ENCODE assay signal across 8 cellular contexts in the genomic region with DNA sequence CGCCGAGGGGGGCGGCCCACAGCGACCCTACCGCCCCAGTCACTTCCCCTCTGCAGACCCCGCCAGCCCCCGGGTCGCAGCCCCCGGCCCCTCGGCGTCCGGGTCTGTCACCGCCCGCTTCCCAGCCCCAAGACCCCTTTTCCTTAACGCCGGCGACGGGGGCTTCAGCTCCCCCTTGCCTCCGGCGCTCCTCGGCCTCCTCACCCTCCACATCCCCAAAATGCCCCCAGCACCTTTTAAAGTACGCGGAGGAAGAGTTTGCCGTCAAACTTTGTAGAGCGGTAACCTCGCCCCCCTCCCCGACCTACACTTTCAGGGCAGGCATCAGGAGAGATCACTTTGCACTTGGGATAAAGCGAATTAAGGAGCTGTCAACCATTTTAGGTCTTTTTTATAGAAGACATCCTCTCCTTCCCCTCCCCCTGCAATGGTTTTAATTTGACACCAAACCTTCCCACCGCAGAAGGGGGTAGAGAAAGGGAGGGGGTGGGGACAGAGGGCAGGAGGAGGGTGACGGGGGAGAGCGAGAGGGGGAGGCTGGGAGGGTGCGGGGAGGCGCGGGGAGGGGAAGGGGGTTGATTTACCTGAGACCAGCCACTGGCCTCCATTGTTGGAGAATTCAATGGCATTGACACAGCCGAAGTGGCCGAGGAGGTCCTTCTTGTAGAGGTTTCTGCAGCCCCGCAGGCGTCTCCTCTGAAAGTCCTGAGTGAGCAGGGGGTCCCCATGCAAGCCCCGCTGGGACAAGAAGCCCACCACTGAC. TPM values are rescaled to one million over a fixed set of nuclear protein-coding genes. Genes with fewer than 3 reads are reported as not detected.
A peak's percentile ranks its signal among the peaks of the same experiment; 100 is the strongest.
DNase-seq lines count a peak whose midpoint lies in the region; ATAC-seq and TF ChIP-seq lines count a peak whose summit lies in the region.

No MANE protein-coding gene starts in this region.

- no peaks in the 10 kb centered on the region for H3K36me3 ChIP-seq in body of pancreas (replicated peaks in 1 of 2; ENCODE audit: insufficient read depth in 1 of 2, low read depth in 2 of 2)
- H3K36me3 ChIP-seq in smooth muscle cell (ENCODE audit: low read depth) = no peaks in the 10 kb centered on the region

- H3F3A ChIP-seq in smooth muscle cell (ENCODE audit: low read depth) = peaks cover 4% of the 10 kb centered on the region

- peak overlapping the region; percentile 96 for H3K9ac ChIP-seq in smooth muscle cell (ENCODE audit: low read depth)

- peaks cover 50% of the 10 kb centered on the region for H3K79me2 ChIP-seq in smooth muscle cell (ENCODE audit: low read depth)

- TF ChIP-seq CTCF in body of pancreas (IDR thresholded peaks at IDR 0.05) = no peak
- TF ChIP-seq CTCF in smooth muscle cell (IDR thresholded peaks at IDR 0.05; ENCODE audit: borderline replicate concordance, insufficient read depth, poor library complexity, severe bottlenecking) = no peak

- DNase-seq in NCI-H345 (lab: John Stamatoyannopoulos, UW) (peak; percentile 65), NCI-H345 treated with DMSO at 0.1 percent for 48 hours (lab: John Stamatoyannopoulos, UW; ENCODE audit: unreplicated experiment) (no peak), T follicular helper cell (ENCODE audit: low read depth) (peak; percentile 38), body of pancreas (peak; percentile 19 to 46 (median 38)), smooth muscle cell (lab: John Stamatoyannopoulos, UW; ENCODE audit: unreplicated experiment) (no peak)

- H3K9me3 ChIP-seq in body of pancreas (no peaks in the 10 kb centered on the region), iPS-18c (ENCODE audit: control insufficient read depth, insufficient read depth, low read length) (peaks cover 2% of the 10 kb centered on the region), smooth muscle cell (replicated peaks; ENCODE audit: low read depth) (no peaks in the 10 kb centered on the region)

- H2AFZ ChIP-seq in smooth muscle cell (ENCODE audit: low read depth) = peak overlapping the region; percentile 98

- peaks cover 39% of the 10 kb centered on the region for H3K4me1 ChIP-seq in body of pancreas
- H3K4me1 ChIP-seq in smooth muscle cell (ENCODE audit: low read depth) = peaks cover 19% of the 10 kb centered on the region

- H3K4me3 ChIP-seq in body of pancreas (peak overlapping the region; percentile 33 to 97), iPS-18c (ENCODE audit: insufficient read depth, low read depth, low read length) (peak overlapping the region; percentile 84), smooth muscle cell (peak overlapping the region; percentile 99)

- peaks cover 35% of the 10 kb centered on the region for H4K20me1 ChIP-seq in smooth muscle cell (ENCODE audit: low read depth)

- ATAC-seq in HG03439 (IDR thresholded peaks at IDR 0.05; ENCODE audit: unreplicated experiment) (peak; percentile 15), body of pancreas (peak; percentile 20), GM21619 (IDR thresholded peaks at IDR 0.05; ENCODE audit: unreplicated experiment) (no peak)

- peak overlapping the region; percentile 99 for H3K4me2 ChIP-seq in smooth muscle cell

- 0 to 1% methylated on average over 16 to 39 of the region's 39 CpGs for WGBS in body of pancreas, 2 donors
- 2% methylated on average over 22 of the region's 39 CpGs for WGBS in smooth muscle cell (ENCODE audit: low lambda C conversion rate)

- H3K27ac ChIP-seq in body of pancreas = peak overlapping the region; percentile 94 to 98 (median 96)
- H3K27ac ChIP-seq in smooth muscle cell (ENCODE audit: low read depth) = peak overlapping the region; percentile 89

- H3K27me3 ChIP-seq in body of pancreas = no peaks in the 10 kb centered on the region
- H3K27me3 ChIP-seq in smooth muscle cell (ENCODE audit: low read depth) = no peaks in the 10 kb centered on the region

- intact Hi-C loops in body of pancreas (cut with DNase I) = no loop called here

- TF ChIP-seq POLR2A in body of pancreas (IDR thresholded peaks at IDR 0.05) = no peak

RNA-seq across cellular contexts. Expression of a gene that starts 0.6 kb away (rescaled TPM):
- total RNA-seq in body of pancreas (10 to 100 TPM; 20.5 to 25.4 TPM), smooth muscle cell (22.2 and 23.0 TPM in 2 replicates)
- polyA plus RNA-seq in smooth muscle cell = 45.4 and 47.4 TPM in 2 replicates

RNA-seq across cellular contexts. Expression of a gene that starts 38.9 kb away (rescaled TPM):
- total RNA-seq in body of pancreas = 10 to 100 TPM; 11.2 to 21.5 TPM
- 12.0 and 29.5 TPM in 2 replicates for total RNA-seq in smooth muscle cell
- polyA plus RNA-seq in smooth muscle cell = 12.1 and 12.5 TPM in 2 replicates

Comparison
In these comparisons a context has a peak if more than half of its experiments do, and no peak if none do; other contexts are left out.
1. DNase-seq: peak in NCI-H345 (single experiment), T follicular helper cell (single experiment) and body of pancreas (4 of 4); none in NCI-H345 treated with DMSO at 0.1 percent for 48 hours (single experiment) and smooth muscle cell (single experiment).
2. Peak in every context shown above with its lines, with median percentiles within 50 percentile points of each other: H3K4me3 ChIP-seq.